Comparison of ENCODE assay signal across 13 cellular contexts in genomic region chr12:124549629-124550028, GRCh38. TPM values are rescaled to one million over a fixed set of nuclear protein-coding genes. Genes with fewer than 3 reads are reported as not detected.
DNase-seq lines count a peak whose midpoint lies in the region; ATAC-seq and TF ChIP-seq lines count a peak whose summit lies in the region.
"Had no signal": no experiment of that assay in that cellular context is flagged by ENCODE, and none has a peak within 500 bp of the region (broad histone marks: within the 10 kb centered on the region; RNA-seq: fewer than 3 reads in every experiment).

No MANE protein-coding gene starts in this region.

- no peak overlapping the region for H3K4me3 ChIP-seq in coronary artery
- no peak overlapping the region for H3K4me3 ChIP-seq in tibial nerve
- H3K4me3 ChIP-seq: GM12878 had no signal

- no peaks in the 10 kb centered on the region for H3K36me3 ChIP-seq in tibial nerve

- DNase-seq in NCI-H226 (peak; percentile 32), coronary artery (ENCODE audit: low spot score) (no peak), tibial nerve (ENCODE audit: low spot score in 2 of 2) (no peak), COLO668 (lab: John Stamatoyannopoulos, UW; ENCODE audit: unreplicated experiment) (no peak)
- DNase-seq: activated CD8-positive, alpha-beta memory T cell treated with anti-CD3 and anti-CD28 coated beads for 24 hours; activated naive CD4-positive, alpha-beta T cell treated with anti-CD3 and anti-CD28 coated beads, Interleukin-2, amount 50 U/mL, for 16 hours; DMS 273 treated with DMSO at 0.1 percent for 48 hours; effector CD8-positive, alpha-beta T cell; NCI-H187 had no signal

- H3K9me3 ChIP-seq in tibial nerve: no peaks in the 10 kb centered on the region

- no peak for TF ChIP-seq EP300 in tibial nerve (IDR thresholded peaks at IDR 0.05)

- no peak for TF ChIP-seq POLR2A in tibial nerve (IDR thresholded peaks at IDR 0.05)

- WGBS in tibial nerve, 2 donors: 68 to 74% methylated on average over 16 to 17 of the region's 17 CpGs

- H3K9me3 Mint-ChIP-seq in nephron: no peaks in the 10 kb centered on the region

- peaks cover 0 to 90% (median 65%) of the 10 kb centered on the region in 4 donors for H3K4me1 ChIP-seq in tibial nerve

- H3K4me3 Mint-ChIP-seq in nephron: peak overlapping the region in 1 of 3 experiments; percentile 20

- H3K4me1 Mint-ChIP-seq in nephron: peaks cover 74% of the 10 kb centered on the region

- peak overlapping the region; percentile 37 to 95 (median 93) for H3K27ac Mint-ChIP-seq in nephron

- no peaks in the 10 kb centered on the region for H3K27me3 ChIP-seq in tibial nerve

- no peaks in the 10 kb centered on the region for H3K27me3 Mint-ChIP-seq in nephron (ENCODE audit: low read depth)

- peak overlapping the region; percentile 36 to 60 for H3K27ac ChIP-seq in coronary artery
- peak overlapping the region in 3 of 4 donors; percentile 5 to 85 (median 81) for H3K27ac ChIP-seq in tibial nerve

- TF ChIP-seq CTCF in coronary artery (IDR thresholded peaks at IDR 0.05): no peak
- TF ChIP-seq CTCF in nephron (IDR thresholded peaks at IDR 0.05; ENCODE audit: unreplicated experiment in 3 of 3): no peak
- TF ChIP-seq CTCF in tibial nerve (IDR thresholded peaks at IDR 0.05): no peak

- no peak for ATAC-seq in GM21360 (IDR thresholded peaks at IDR 0.05; ENCODE audit: unreplicated experiment)
- no peak for ATAC-seq in GM18519 (IDR thresholded peaks at IDR 0.05; ENCODE audit: low FRiP score, unreplicated experiment)
- ATAC-seq: GM12878 had no signal

- H3K36me3 Mint-ChIP-seq in nephron (ENCODE audit: low read depth): no peaks in the 10 kb centered on the region

RNA-seq across cellular contexts. Expression of gene NCOR2, which starts 17.8 kb away (rescaled TPM):
- total RNA-seq in tibial nerve: 100 to 1,000 TPM; 211 to 265 (median 225) TPM
